Comparison of ENCODE assay signal across 15 cellular contexts in genomic region chr11:66265531-66266377, GRCh38. TPM values are rescaled to one million over a fixed set of nuclear protein-coding genes. Genes with fewer than 3 reads are reported as not detected.
DNase-seq lines count a peak whose midpoint lies in the region; ATAC-seq, FAIRE-seq and TF ChIP-seq lines count a peak whose summit lies in the region.
"Had no signal": no experiment of that assay in that cellular context is flagged by ENCODE, and none has a peak within 500 bp of the region (broad histone marks: within the 10 kb centered on the region; RNA-seq: fewer than 3 reads in every experiment).

No MANE protein-coding gene starts in this region.

- in situ Hi-C loops in HepG2 (cut with HindIII; ENCODE audit: extremely low pct_ligation_motif_present, low pct_unique_long_range_greater_than_20kb), result no loop called here

- TF ChIP-seq CTCF in 22Rv1 (IDR thresholded peaks at IDR 0.05), result no peak
- TF ChIP-seq CTCF in RWPE1 (conservative IDR thresholded peaks at IDR 0.05; ENCODE audit: low read depth), result no peak
- TF ChIP-seq CTCF in gastroesophageal sphincter (IDR thresholded peaks at IDR 0.05), result no peak
- no peak for TF ChIP-seq CTCF in pancreas (IDR thresholded peaks at IDR 0.05)
- no peak for TF ChIP-seq CTCF in HepG2 (CRISPR knock-in tag; IDR thresholded peaks at IDR 0.05)

- POLR2A ChIA-PET in RWPE1 (lab: Yijun Ruan, JAX; ENCODE audit: low non-redundant PET), result no interaction called here
- POLR2A ChIA-PET in HepG2 (lab: Yijun Ruan, JAX), result no interaction called here

- peaks cover 20% of the 10 kb centered on the region for H3K79me2 ChIP-seq in HepG2 (ENCODE audit: insufficient read depth, low read length)

- TF ChIP-seq EP300 in gastroesophageal sphincter (IDR thresholded peaks at IDR 0.05) (no peak), HepG2 (IDR thresholded peaks at IDR 0.05; ENCODE audit: low read depth in 2 of 2, low read length in 2 of 2) (no peak), HepG2 (CRISPR knock-in tag; IDR thresholded peaks at IDR 0.05; ENCODE audit: borderline replicate concordance) (no peak)

- peaks cover 0 to 61% of the 10 kb centered on the region in 2 donors for H3K36me3 ChIP-seq in gastroesophageal sphincter
- H3K36me3 ChIP-seq in pancreas, result no peaks in the 10 kb centered on the region
- H3K36me3 ChIP-seq in HepG2 (replicated peaks in 1 of 2; ENCODE audit: control insufficient read depth in 1 of 2, insufficient read depth in 2 of 2, low read length in 2 of 2), result peaks cover 3 to 9% of the 10 kb centered on the region in 2 experiments; a peak in 2 of 5 replicates

- BruUV-seq in HepG2 (replicated peaks; lab: Mats Ljungman, UMichigan), result no TSS peak

- intact Hi-C loops in pancreas (cut with DNase I) (no loop called here), HepG2 (cut with micrococcal nuclease; ENCODE audit: unreplicated experiment) (no loop called here)

- 80% methylated on average over 1 of the region's 26 CpGs; no CpG with 5 or more reads in 1 of the 2 donors for WGBS in gastroesophageal sphincter (ENCODE audit: low coverage in 1 of 2), 2 donors
- 93 to 95% methylated on average over 23 to 26 of the region's 26 CpGs for WGBS in pancreas, 2 donors
- WGBS in HepG2 (ENCODE audit: low lambda C conversion rate), result 94% methylated on average over 4 of the region's 26 CpGs

- no peak for TF ChIP-seq POLR2A in gastroesophageal sphincter (IDR thresholded peaks at IDR 0.05)
- no peak for TF ChIP-seq POLR2A in HepG2 (IDR thresholded peaks at IDR 0.05; ENCODE audit: insufficient read depth in 1 of 2, low read depth in 2 of 2, low read length in 2 of 2)

- H3K4me1 ChIP-seq in gastroesophageal sphincter, result peaks cover 0 to 41% (median 22%) of the 10 kb centered on the region in 3 donors
- H3K4me1 ChIP-seq in pancreas, result no peaks in the 10 kb centered on the region
- H3K4me1 ChIP-seq in HepG2 (ENCODE audit: insufficient read depth, low read length), result peaks cover 13% of the 10 kb centered on the region

- H3K27ac ChIP-seq in 22Rv1 (0 out of 2 replicates have a peak overlapping the region, but pooled peaks have one; percentile 93), RWPE1 (peak overlapping the region; percentile 95), gastroesophageal sphincter (peak overlapping the region in 3 of 4 donors; percentile 91 to 100 (median 99)), pancreas (no peak overlapping the region), HepG2 (ENCODE audit: extremely low read length, insufficient read depth, low read length) (no peak overlapping the region)

- CTCF ChIA-PET in RWPE1 (lab: Yijun Ruan, JAX) (interaction anchor here (0.8 kb wide), 1 partner anchor 47 kb away, joined by 3 read pairs; no protein-coding TSS in a partner anchor), HepG2 (lab: Yijun Ruan, JAX; ENCODE audit: low intra/inter-chr PET ratio, low total read pairs) (no interaction called here)

- no peak overlapping the region for H2AFZ ChIP-seq in HepG2 (ENCODE audit: low read length)

- no peak for TF ChIP-seq RAD21 in HepG2 (CRISPR knock-in tag; IDR thresholded peaks at IDR 0.05)

- DNase-seq in RWPE1 (ENCODE audit: low spot score) (no peak), pancreas (peak in 4 of 6 donors; percentile 29 to 83 (median 60)), epidermal melanocyte (ENCODE audit: insufficient read length, low spot score) (no peak), HepG2 (ENCODE audit: low spot score) (no peak)
- no peak for DNase-seq in activated CD4-positive, CD25-positive, alpha-beta regulatory T cell (lab: John Stamatoyannopoulos, UW)
- DNase-seq: ACHN, GF-D8 had no signal

- H3K4me3 ChIP-seq in gastroesophageal sphincter, result no peak overlapping the region
- no peak overlapping the region for H3K4me3 ChIP-seq in pancreas
- no peak overlapping the region for H3K4me3 ChIP-seq in HepG2 (replicated peaks in 1 of 3; ENCODE audit: insufficient read depth in 1 of 3, low read depth in 2 of 3, low read length in 3 of 3)
- H3K4me3 ChIP-seq: HAP-1 had no signal

- ATAC-seq in gastroesophageal sphincter (no peak), pancreas (no peak), HepG2 (no peak), HG02938 (IDR thresholded peaks at IDR 0.05; ENCODE audit: unreplicated experiment) (no peak)

- H3K9me3 ChIP-seq in gastroesophageal sphincter, result no peaks in the 10 kb centered on the region
- H3K9me3 ChIP-seq in pancreas, result no peaks in the 10 kb centered on the region
- H3K9me3 ChIP-seq in HepG2 (ENCODE audit: low read length), result no peaks in the 10 kb centered on the region
- H3K9me3 ChIP-seq: BLaER1 treated with 17β-estradiol and CSF1 and Interleukin-3, amounts not matched to agents 10 nM and 100 nM; HAP-1 had no signal

- FAIRE-seq in pancreas (lab: Jason Lieb, UNC) (no peak), HepG2 (lab: Jason Lieb, UNC) (no peak)
- FAIRE-seq: H1 had no signal

- no peak overlapping the region for H3K9ac ChIP-seq in HepG2 (ENCODE audit: insufficient read depth, low read depth, low read length)

- no peaks in the 10 kb centered on the region for H3K27me3 ChIP-seq in gastroesophageal sphincter
- H3K27me3 ChIP-seq in pancreas, result no peaks in the 10 kb centered on the region
- no peaks in the 10 kb centered on the region; a peak in 1 of 5 replicates for H3K27me3 ChIP-seq in HepG2 (ENCODE audit: control insufficient read depth in 1 of 2, insufficient read depth in 2 of 2, low read length in 2 of 2)
- H3K27me3 ChIP-seq: BLaER1 treated with 17β-estradiol and CSF1 and Interleukin-3, amounts not matched to agents 10 nM and 100 nM had no signal

- H4K20me1 ChIP-seq in HepG2 (ENCODE audit: insufficient read depth, low read length), result peaks cover 10% of the 10 kb centered on the region

- no peak overlapping the region for H3K4me2 ChIP-seq in HepG2 (ENCODE audit: low read depth, low read length)

RNA-seq across cellular contexts. Expression of gene RAB1B, which starts 2.7 kb away (rescaled TPM):
- 100 to 1,000 TPM in 3 of 4 donors, 10 to 100 TPM in 1; 99.3 to 162 (median 115) TPM for total RNA-seq in gastroesophageal sphincter
- total RNA-seq in pancreas, result 10 to 100 TPM; 36.8 to 61.9 (median 49.7) TPM
- 10 to 100 TPM; 92.0 to 96.2 TPM for polyA plus RNA-seq in pancreas
- total RNA-seq in HepG2 (2016; rRNA removed; fragmentation: Illumina TruSeq; extraction: Trizol), result 73.7 and 77.9 TPM in 2 replicates
- 22.8 and 24.5 TPM in 2 replicates for total RNA-seq in HepG2 (2016; cell fraction: cytosol; rRNA removed; fragmentation: Illumina TruSeq; extraction: Trizol; ENCODE audit: low read depth)
- total RNA-seq in HepG2 (2016; cell fraction: insoluble cytoplasmic fraction; rRNA removed; fragmentation: Illumina TruSeq; extraction: Trizol), result 71.1 and 82.5 TPM in 2 replicates
- total RNA-seq in HepG2 (2016; cell fraction: membrane; rRNA removed; fragmentation: Illumina TruSeq; extraction: Trizol), result 43.6 and 49.5 TPM in 2 replicates
- 29.4 and 33.2 TPM in 2 replicates for total RNA-seq in HepG2 (2016; cell fraction: nucleus; rRNA removed; fragmentation: Illumina TruSeq; extraction: Trizol)
- polyA plus RNA-seq in HepG2 (2011; rRNA removed), result 87.9 and 97.8 TPM in 2 replicates
- 86.4 and 116 TPM in 2 replicates for polyA plus RNA-seq in HepG2 (2011; cell fraction: cytosol; rRNA removed)
- 58.8 and 60.5 TPM in 2 replicates for polyA plus RNA-seq in HepG2 (2011; cell fraction: nucleus; rRNA removed)
- polyA plus RNA-seq in HepG2 (2012), result 48.5 and 57.1 TPM in 2 replicates
- 28.9 and 32.8 TPM in 2 replicates for polyA plus RNA-seq in HepG2 (2016; cell fraction: cytosol; fragmentation: Illumina TruSeq; extraction: Trizol; ENCODE audit: low read depth)
- polyA plus RNA-seq in HepG2 (2016; cell fraction: insoluble cytoplasmic fraction; fragmentation: Illumina TruSeq; extraction: Trizol; ENCODE audit: low read depth), result 89.9 and 95.0 TPM in 2 replicates
- 51.2 TPM in 2 replicates for polyA plus RNA-seq in HepG2 (2016; cell fraction: membrane; fragmentation: Illumina TruSeq; extraction: Trizol; ENCODE audit: low read depth)
- 63.8 and 71.2 TPM in 2 replicates for polyA plus RNA-seq in HepG2 (2016; cell fraction: nucleus; fragmentation: Illumina TruSeq; extraction: Trizol; ENCODE audit: insufficient read depth, low read depth)
- polyA minus RNA-seq in HepG2 (2011; rRNA and poly(A)+ RNA removed; ENCODE audit: low replicate concordance), result 142 and 271 TPM in 2 replicates
- 48.5 and 50.0 TPM in 2 replicates for polyA minus RNA-seq in HepG2 (2011; cell fraction: cytosol; rRNA and poly(A)+ RNA removed)
- polyA minus RNA-seq in HepG2 (2011; cell fraction: nucleus; rRNA and poly(A)+ RNA removed), result 7.7 and 9.4 TPM in 2 replicates

RNA-seq across cellular contexts. Expression of gene KLC2, which starts 8.3 kb away (rescaled TPM):
- total RNA-seq in gastroesophageal sphincter (10 to 100 TPM; 24.6 to 49.6 (median 34.2) TPM), pancreas (10 to 100 TPM in 2 of 6 donors, 1 to 10 TPM in 4; 7.7 to 15.8 (median 9.4) TPM), HepG2 (2016; rRNA removed; fragmentation: Illumina TruSeq; extraction: Trizol) (5.8 and 8.9 TPM in 2 replicates)
- polyA plus RNA-seq in pancreas (10 to 100 TPM; 23.3 to 35.4 TPM), HepG2 (2011; rRNA removed) (9.2 and 13.5 TPM in 2 replicates)
- 2.9 and 4.1 TPM in 2 replicates for total RNA-seq in HepG2 (2016; cell fraction: cytosol; rRNA removed; fragmentation: Illumina TruSeq; extraction: Trizol; ENCODE audit: low read depth)
- 6.4 and 10.4 TPM in 2 replicates for total RNA-seq in HepG2 (2016; cell fraction: insoluble cytoplasmic fraction; rRNA removed; fragmentation: Illumina TruSeq; extraction: Trizol)
- total RNA-seq in HepG2 (2016; cell fraction: membrane; rRNA removed; fragmentation: Illumina TruSeq; extraction: Trizol), result 5.1 and 5.2 TPM in 2 replicates
- 7.2 and 9.9 TPM in 2 replicates for total RNA-seq in HepG2 (2016; cell fraction: nucleus; rRNA removed; fragmentation: Illumina TruSeq; extraction: Trizol)
- polyA plus RNA-seq in HepG2 (2011; cell fraction: cytosol; rRNA removed), result 6.2 and 8.0 TPM in 2 replicates
- polyA plus RNA-seq in HepG2 (2011; cell fraction: nucleus; rRNA removed), result 37.0 and 38.9 TPM in 2 replicates
- 8.0 and 20.4 TPM in 2 replicates for polyA plus RNA-seq in HepG2 (2012)
- polyA plus RNA-seq in HepG2 (2016; cell fraction: cytosol; fragmentation: Illumina TruSeq; extraction: Trizol; ENCODE audit: low read depth), result 2.3 and 2.5 TPM in 2 replicates
- polyA plus RNA-seq in HepG2 (2016; cell fraction: insoluble cytoplasmic fraction; fragmentation: Illumina TruSeq; extraction: Trizol; ENCODE audit: low read depth), result 10.3 and 13.3 TPM in 2 replicates
- polyA plus RNA-seq in HepG2 (2016; cell fraction: membrane; fragmentation: Illumina TruSeq; extraction: Trizol; ENCODE audit: low read depth), result 4.7 and 5.2 TPM in 2 replicates
- 23.2 and 27.0 TPM in 2 replicates for polyA plus RNA-seq in HepG2 (2016; cell fraction: nucleus; fragmentation: Illumina TruSeq; extraction: Trizol; ENCODE audit: insufficient read depth, low read depth)
- 17.2 and 38.7 TPM in 2 replicates for polyA minus RNA-seq in HepG2 (2011; rRNA and poly(A)+ RNA removed; ENCODE audit: low replicate concordance)
- 5.8 and 6.9 TPM in 2 replicates for polyA minus RNA-seq in HepG2 (2011; cell fraction: cytosol; rRNA and poly(A)+ RNA removed)
- polyA minus RNA-seq in HepG2 (2011; cell fraction: nucleus; rRNA and poly(A)+ RNA removed), result 6.4 and 8.5 TPM in 2 replicates

RNA-seq across cellular contexts. Expression of gene CNIH2, which starts 12.2 kb away (rescaled TPM):
- total RNA-seq in gastroesophageal sphincter (1 to 10 TPM in 1 of 4 donors, not detected in 3; 1.1 TPM), pancreas (1 to 10 TPM in 5 of 6 donors, under 1 TPM in 1; 0.83 to 6.8 (median 1.9) TPM), HepG2 (2016; rRNA removed; fragmentation: Illumina TruSeq; extraction: Trizol) (0.18 and 0.60 TPM in 2 replicates)
- polyA plus RNA-seq in pancreas (10 to 100 TPM in 1 of 2 donors, 1 to 10 TPM in 1; 8.0 to 34.3 TPM), HepG2 (2011; rRNA removed) (0.25 and 0.69 TPM in 2 replicates)
- total RNA-seq in HepG2 (2016; cell fraction: cytosol; rRNA removed; fragmentation: Illumina TruSeq; extraction: Trizol; ENCODE audit: low read depth), result 0.44 and 1.2 TPM in 2 replicates
- total RNA-seq in HepG2 (2016; cell fraction: insoluble cytoplasmic fraction; rRNA removed; fragmentation: Illumina TruSeq; extraction: Trizol), result 0.13 and 0.17 TPM in 2 replicates
- total RNA-seq in HepG2 (2016; cell fraction: membrane; rRNA removed; fragmentation: Illumina TruSeq; extraction: Trizol), result 1.2 TPM in 2 replicates
- total RNA-seq in HepG2 (2016; cell fraction: nucleus; rRNA removed; fragmentation: Illumina TruSeq; extraction: Trizol), result 0.47 and 0.69 TPM in 2 replicates
- 0.32 and 0.35 TPM in 2 replicates for polyA plus RNA-seq in HepG2 (2011; cell fraction: cytosol; rRNA removed)
- polyA plus RNA-seq in HepG2 (2011; cell fraction: nucleus; rRNA removed), result 0.47 and 0.55 TPM in 2 replicates
- 0.09 and 0.23 TPM in 2 replicates for polyA plus RNA-seq in HepG2 (2012)
- polyA plus RNA-seq in HepG2 (2016; cell fraction: cytosol; fragmentation: Illumina TruSeq; extraction: Trizol; ENCODE audit: low read depth), result 4.5 and 4.9 TPM in 2 replicates
- 0.73 and 0.97 TPM in 2 replicates for polyA plus RNA-seq in HepG2 (2016; cell fraction: insoluble cytoplasmic fraction; fragmentation: Illumina TruSeq; extraction: Trizol; ENCODE audit: low read depth)
- 4.7 and 4.8 TPM in 2 replicates for polyA plus RNA-seq in HepG2 (2016; cell fraction: membrane; fragmentation: Illumina TruSeq; extraction: Trizol; ENCODE audit: low read depth)
- 0.59 and 1.3 TPM in 2 replicates for polyA plus RNA-seq in HepG2 (2016; cell fraction: nucleus; fragmentation: Illumina TruSeq; extraction: Trizol; ENCODE audit: insufficient read depth, low read depth)
- 0.26 TPM in 1 of 2 replicates, not detected in the other for polyA minus RNA-seq in HepG2 (2011; rRNA and poly(A)+ RNA removed; ENCODE audit: low replicate concordance)
- polyA minus RNA-seq in HepG2 (2011; cell fraction: cytosol; rRNA and poly(A)+ RNA removed), result not detected in 2 replicates
- not detected in 2 replicates for polyA minus RNA-seq in HepG2 (2011; cell fraction: nucleus; rRNA and poly(A)+ RNA removed)
- polyA plus RNA-seq: CD4-positive, CD25-positive, alpha-beta regulatory T cell had no signal

RNA-seq across cellular contexts. Expression of gene YIF1A, which starts 23.2 kb away (rescaled TPM):
- total RNA-seq in gastroesophageal sphincter, result 10 to 100 TPM; 39.4 to 79.3 (median 64.5) TPM
- total RNA-seq in pancreas, result 10 to 100 TPM; 39.7 to 64.9 (median 49.1) TPM
- polyA plus RNA-seq in pancreas, result 100 to 1,000 TPM in 1 of 2 donors, 10 to 100 TPM in 1; 82.7 to 112 TPM
- 78.9 and 145 TPM in 2 replicates for total RNA-seq in HepG2 (2016; rRNA removed; fragmentation: Illumina TruSeq; extraction: Trizol)
- total RNA-seq in HepG2 (2016; cell fraction: cytosol; rRNA removed; fragmentation: Illumina TruSeq; extraction: Trizol; ENCODE audit: low read depth), result 67.9 and 97.5 TPM in 2 replicates
- 79.1 and 144 TPM in 2 replicates for total RNA-seq in HepG2 (2016; cell fraction: insoluble cytoplasmic fraction; rRNA removed; fragmentation: Illumina TruSeq; extraction: Trizol)
- 74.6 and 94.5 TPM in 2 replicates for total RNA-seq in HepG2 (2016; cell fraction: membrane; rRNA removed; fragmentation: Illumina TruSeq; extraction: Trizol)
- total RNA-seq in HepG2 (2016; cell fraction: nucleus; rRNA removed; fragmentation: Illumina TruSeq; extraction: Trizol), result 100 and 123 TPM in 2 replicates
- polyA plus RNA-seq in HepG2 (2011; rRNA removed), result 133 and 166 TPM in 2 replicates
- polyA plus RNA-seq in HepG2 (2011; cell fraction: cytosol; rRNA removed), result 145 and 216 TPM in 2 replicates
- 188 and 197 TPM in 2 replicates for polyA plus RNA-seq in HepG2 (2011; cell fraction: nucleus; rRNA removed)
- polyA plus RNA-seq in HepG2 (2012), result 82.1 and 113 TPM in 2 replicates
- 70.4 and 85.6 TPM in 2 replicates for polyA plus RNA-seq in HepG2 (2016; cell fraction: cytosol; fragmentation: Illumina TruSeq; extraction: Trizol; ENCODE audit: low read depth)
- 74.0 and 87.7 TPM in 2 replicates for polyA plus RNA-seq in HepG2 (2016; cell fraction: insoluble cytoplasmic fraction; fragmentation: Illumina TruSeq; extraction: Trizol; ENCODE audit: low read depth)
- 69.4 and 78.0 TPM in 2 replicates for polyA plus RNA-seq in HepG2 (2016; cell fraction: membrane; fragmentation: Illumina TruSeq; extraction: Trizol; ENCODE audit: low read depth)
- polyA plus RNA-seq in HepG2 (2016; cell fraction: nucleus; fragmentation: Illumina TruSeq; extraction: Trizol; ENCODE audit: insufficient read depth, low read depth), result 157 and 186 TPM in 2 replicates
- 241 and 330 TPM in 2 replicates for polyA minus RNA-seq in HepG2 (2011; rRNA and poly(A)+ RNA removed; ENCODE audit: low replicate concordance)
- 159 and 162 TPM in 2 replicates for polyA minus RNA-seq in HepG2 (2011; cell fraction: cytosol; rRNA and poly(A)+ RNA removed)
- 44.9 and 46.5 TPM in 2 replicates for polyA minus RNA-seq in HepG2 (2011; cell fraction: nucleus; rRNA and poly(A)+ RNA removed)

RNA-seq across cellular contexts. Expression of gene TMEM151A, which starts 25.9 kb away (rescaled TPM):
- total RNA-seq in gastroesophageal sphincter, result under 1 TPM in 1 of 4 donors, not detected in 3; 0.66 TPM
- total RNA-seq in pancreas, result under 1 TPM; 0.49 to 0.79 (median 0.72) TPM
- 1 to 10 TPM; 1.6 to 4.4 TPM for polyA plus RNA-seq in pancreas
- total RNA-seq in HepG2 (2016; rRNA removed; fragmentation: Illumina TruSeq; extraction: Trizol), result 0.10 and 0.18 TPM in 2 replicates
- total RNA-seq in HepG2 (2016; cell fraction: cytosol; rRNA removed; fragmentation: Illumina TruSeq; extraction: Trizol; ENCODE audit: low read depth), result 0.09 and 0.10 TPM in 2 replicates
- 0.09 and 0.13 TPM in 2 replicates for total RNA-seq in HepG2 (2016; cell fraction: insoluble cytoplasmic fraction; rRNA removed; fragmentation: Illumina TruSeq; extraction: Trizol)
- 0.10 and 0.15 TPM in 2 replicates for total RNA-seq in HepG2 (2016; cell fraction: membrane; rRNA removed; fragmentation: Illumina TruSeq; extraction: Trizol)
- 0.13 and 0.19 TPM in 2 replicates for total RNA-seq in HepG2 (2016; cell fraction: nucleus; rRNA removed; fragmentation: Illumina TruSeq; extraction: Trizol)
- polyA plus RNA-seq in HepG2 (2011; rRNA removed), result 0.33 and 0.48 TPM in 2 replicates
- 0.35 and 0.48 TPM in 2 replicates for polyA plus RNA-seq in HepG2 (2011; cell fraction: cytosol; rRNA removed)
- polyA plus RNA-seq in HepG2 (2011; cell fraction: nucleus; rRNA removed), result 0.74 and 0.76 TPM in 2 replicates
- 0.40 and 0.52 TPM in 2 replicates for polyA plus RNA-seq in HepG2 (2012)
- 0.07 TPM in 1 of 2 replicates, not detected in the other for polyA plus RNA-seq in HepG2 (2016; cell fraction: cytosol; fragmentation: Illumina TruSeq; extraction: Trizol; ENCODE audit: low read depth)
- polyA plus RNA-seq in HepG2 (2016; cell fraction: insoluble cytoplasmic fraction; fragmentation: Illumina TruSeq; extraction: Trizol; ENCODE audit: low read depth), result 0.14 and 0.15 TPM in 2 replicates
- 0.11 and 0.16 TPM in 2 replicates for polyA plus RNA-seq in HepG2 (2016; cell fraction: membrane; fragmentation: Illumina TruSeq; extraction: Trizol; ENCODE audit: low read depth)
- polyA plus RNA-seq in HepG2 (2016; cell fraction: nucleus; fragmentation: Illumina TruSeq; extraction: Trizol; ENCODE audit: insufficient read depth, low read depth), result 0.17 and 0.18 TPM in 2 replicates
- 0.09 and 1.0 TPM in 2 replicates for polyA minus RNA-seq in HepG2 (2011; rRNA and poly(A)+ RNA removed; ENCODE audit: low replicate concordance)
- 0.26 and 0.30 TPM in 2 replicates for polyA minus RNA-seq in HepG2 (2011; cell fraction: cytosol; rRNA and poly(A)+ RNA removed)
- 0.62 and 0.77 TPM in 2 replicates for polyA minus RNA-seq in HepG2 (2011; cell fraction: nucleus; rRNA and poly(A)+ RNA removed)
- total RNA-seq: A172; CD4-positive, CD25-positive, alpha-beta regulatory T cell had no signal
- polyA plus RNA-seq: CD4-positive, CD25-positive, alpha-beta regulatory T cell had no signal

Comparison
In these comparisons a context has a peak if more than half of its experiments do, and no peak if none do; other contexts are left out.
1. H3K27ac ChIP-seq: peak in 22Rv1 (single experiment), RWPE1 (single experiment) and gastroesophageal sphincter (3 of 4); none in pancreas (0 of 4) and HepG2 (single experiment).
2. DNase-seq: peak in pancreas (4 of 6); none in RWPE1 (single experiment), epidermal melanocyte (single experiment), HepG2 (single experiment) and activated CD4-positive, CD25-positive, alpha-beta regulatory T cell (0 of 4).